ENCODE assay signal across 9 cellular contexts in the genomic region with DNA sequence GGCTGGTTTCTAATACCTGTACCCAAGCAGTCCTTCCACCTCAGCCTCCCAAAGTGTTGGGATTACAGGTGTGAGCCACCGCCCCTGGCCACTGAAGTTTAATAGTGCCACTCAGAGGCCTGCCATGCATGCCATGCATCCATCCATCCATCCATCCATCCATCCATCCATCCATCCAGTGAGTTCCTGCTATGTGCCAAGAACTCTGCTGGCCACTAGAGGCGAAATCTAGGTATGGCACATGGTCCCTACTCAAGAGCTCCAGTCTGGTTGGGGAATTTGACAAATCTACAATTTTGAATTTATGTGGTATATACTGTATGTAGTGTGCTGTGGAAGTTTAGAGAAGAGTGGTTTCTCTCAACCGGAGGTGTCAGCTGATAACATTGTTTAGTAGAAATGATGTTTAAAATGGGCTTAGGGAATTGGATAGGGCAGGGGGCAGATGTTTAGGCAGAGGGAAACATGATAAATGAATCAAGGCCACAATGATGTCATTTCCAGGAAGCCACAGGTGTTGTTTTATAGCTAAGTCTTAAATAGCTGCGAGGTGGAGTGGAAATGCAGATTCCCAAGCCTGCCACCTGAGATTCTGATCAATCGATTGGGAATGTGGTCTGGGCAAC.
A peak's percentile ranks its signal among the peaks of the same experiment; 100 is the strongest.
DNase-seq lines count a peak whose midpoint lies in the region; ATAC-seq and TF ChIP-seq lines count a peak whose summit lies in the region.
"Had no signal": no experiment of that assay in that cellular context is flagged by ENCODE, and none has a peak within 500 bp of the region (broad histone marks: within the 10 kb centered on the region; RNA-seq: fewer than 3 reads in every experiment).

No MANE protein-coding gene starts in this region.

- H3K4me2 ChIP-seq in parathyroid adenoma (ENCODE audit: low read length): no peak overlapping the region
- H3K4me2 ChIP-seq: BLaER1 treated with 17β-estradiol and CSF1 and Interleukin-3, amounts not matched to agents 10 nM and 100 nM had no signal

- DNase-seq in NCI-H1417 (lab: John Stamatoyannopoulos, UW) (peak in 2 of 3 experiments; percentile 2 to 16), NCI-H1417 treated with DMSO at 0.1 percent for 48 hours (lab: John Stamatoyannopoulos, UW) (no peak), M059J (ENCODE audit: low read depth) (peak; percentile 49), dermis blood vessel endothelial cell (peak; percentile 57), OCI-M2 (lab: John Stamatoyannopoulos, UW; ENCODE audit: unreplicated experiment) (no peak)

- H3K4me1 ChIP-seq in parathyroid adenoma: no peaks in the 10 kb centered on the region

- no peaks in the 10 kb centered on the region for H3K9me3 ChIP-seq in parathyroid adenoma (ENCODE audit: control insufficient read depth, low read length)

- no peaks in the 10 kb centered on the region for H3K36me3 ChIP-seq in parathyroid adenoma (ENCODE audit: control insufficient read depth, insufficient read depth, low read length)
- H3K36me3 ChIP-seq: BLaER1 treated with 17β-estradiol and CSF1 and Interleukin-3, amounts not matched to agents 10 nM and 100 nM had no signal

- no peak overlapping the region for H3K4me3 ChIP-seq in parathyroid adenoma (ENCODE audit: low read depth, low read length)
- H3K4me3 ChIP-seq: BLaER1 treated with 17β-estradiol and CSF1 and Interleukin-3, amounts not matched to agents 10 nM and 100 nM had no signal

- no peak overlapping the region for H3K9ac ChIP-seq in parathyroid adenoma
- H3K9ac ChIP-seq: BLaER1 treated with 17β-estradiol and CSF1 and Interleukin-3, amounts not matched to agents 10 nM and 100 nM had no signal

- TF ChIP-seq CTCF in parathyroid adenoma (IDR thresholded peaks at IDR 0.05): peak; percentile 46

- H2AFZ ChIP-seq in parathyroid adenoma: no peak overlapping the region

- H3K79me2 ChIP-seq in parathyroid adenoma: no peaks in the 10 kb centered on the region

- no peaks in the 10 kb centered on the region for H3K27me3 ChIP-seq in parathyroid adenoma (ENCODE audit: control insufficient read depth, insufficient read depth, low read length)
- H3K27me3 ChIP-seq: BLaER1 treated with 17β-estradiol and CSF1 and Interleukin-3, amounts not matched to agents 10 nM and 100 nM had no signal

- H3K27ac ChIP-seq in parathyroid adenoma: no peak overlapping the region
- H3K27ac ChIP-seq: BLaER1 treated with 17β-estradiol and CSF1 and Interleukin-3, amounts not matched to agents 10 nM and 100 nM had no signal

- ATAC-seq in GM21447 (IDR thresholded peaks at IDR 0.05; ENCODE audit: unreplicated experiment) (no peak), GM21717 (IDR thresholded peaks at IDR 0.05; ENCODE audit: unreplicated experiment) (no peak)

Comparison
In these comparisons a context has a peak if more than half of its experiments do, and no peak if none do; other contexts are left out.
1. DNase-seq: peak in NCI-H1417 (2 of 3), M059J (single experiment) and dermis blood vessel endothelial cell (single experiment); none in NCI-H1417 treated with DMSO at 0.1 percent for 48 hours (single experiment) and OCI-M2 (single experiment).